Comparison of ENCODE assay signal across 36 cellular contexts in genomic region chr13:105426454-105426853, GRCh38. TPM values are rescaled to one million over a fixed set of nuclear protein-coding genes. Genes with fewer than 3 reads are reported as not detected.
"Had no signal": no experiment of that assay in that cellular context is flagged by ENCODE, and none has a peak within 500 bp of the region (broad histone marks: within the 10 kb centered on the region; RNA-seq: fewer than 3 reads in every experiment).

No MANE protein-coding gene starts in this region.

- H3K27me3 Mint-ChIP-seq: activated CD4-positive, alpha-beta memory T cell treated with anti-CD3 and anti-CD28 coated beads, Interleukin-2, amount 10 ng/mL, durations not matched to agents 7 days and 5 days; activated CD8-positive, alpha-beta memory T cell treated with anti-CD3 and anti-CD28 coated beads, Interleukin-2, amount 10 ng/mL, durations not matched to agents 7 days and 5 days; activated naive CD4-positive, alpha-beta T cell treated with anti-CD3 and anti-CD28 coated beads, Interleukin-2, amount 10 ng/mL, durations not matched to agents 7 days and 5 days; activated naive CD8-positive, alpha-beta T cell; activated naive CD8-positive, alpha-beta T cell treated with anti-CD3 and anti-CD28 coated beads, Interleukin-2, amount 50 U/mL, for 24 hours had no signal

- ATAC-seq: activated CD8-positive, alpha-beta memory T cell treated with anti-CD3 and anti-CD28 coated beads, Interleukin-2, amount 10 ng/mL, durations not matched to agents 7 days and 5 days; activated naive CD8-positive, alpha-beta T cell treated with anti-CD3 and anti-CD28 coated beads, Interleukin-2, amount 50 U/mL, for 24 hours; Panc1 had no signal

- H3K9me3 Mint-ChIP-seq: activated CD4-positive, alpha-beta memory T cell treated with anti-CD3 and anti-CD28 coated beads, Interleukin-2, amount 10 ng/mL, durations not matched to agents 7 days and 5 days; activated naive CD4-positive, alpha-beta T cell treated with anti-CD3 and anti-CD28 coated beads, Interleukin-2, amount 10 ng/mL, durations not matched to agents 7 days and 5 days; activated naive CD8-positive, alpha-beta T cell treated with anti-CD3 and anti-CD28 coated beads, Interleukin-2, amount 50 U/mL, for 24 hours had no signal

- H3K4me1 Mint-ChIP-seq: activated CD4-positive, alpha-beta memory T cell treated with anti-CD3 and anti-CD28 coated beads, Interleukin-2, amount 10 ng/mL, durations not matched to agents 7 days and 5 days; activated CD8-positive, alpha-beta memory T cell treated with anti-CD3 and anti-CD28 coated beads, Interleukin-2, amount 10 ng/mL, durations not matched to agents 7 days and 5 days; activated naive CD4-positive, alpha-beta T cell treated with anti-CD3 and anti-CD28 coated beads, Interleukin-2, amount 10 ng/mL, durations not matched to agents 7 days and 5 days; activated naive CD8-positive, alpha-beta T cell treated with anti-CD3 and anti-CD28 coated beads, Interleukin-2, amount 50 U/mL, for 24 hours; brain had no signal

- H3K4me2 ChIP-seq: KMS-11 had no signal

- H3K36me3 ChIP-seq: SJCRH30, WERI-Rb-1 had no signal

- H3K4me1 ChIP-seq: SJCRH30 had no signal

- DNase-seq: activated CD4-positive, alpha-beta memory T cell treated with anti-CD3 and anti-CD28 coated beads, Interleukin-2, amount 10 ng/mL, durations not matched to agents 7 days and 5 days; activated CD4-positive, alpha-beta T cell treated with anti-CD3 and anti-CD28 coated beads for 1 hour; activated CD4-positive, alpha-beta T cell treated with anti-CD3 and anti-CD28 coated beads for 48 hours; activated CD4-positive, CD25-positive, alpha-beta regulatory T cell; activated CD8-positive, alpha-beta memory T cell treated with anti-CD3 and anti-CD28 coated beads for 24 hours; activated CD8-positive, alpha-beta memory T cell treated with anti-CD3 and anti-CD28 coated beads, Interleukin-2, amount 10 ng/mL, durations not matched to agents 7 days and 5 days; activated CD8-positive, alpha-beta memory T cell treated with anti-CD3 and anti-CD28 coated beads, Interleukin-2, amount 50 U/mL, for 48 hours; activated effector memory CD4-positive, alpha-beta T cell treated with Interleukin-2 at 50 U/mL for 16 hours; activated naive CD4-positive, alpha-beta T cell treated with anti-CD3 and anti-CD28 coated beads, Interleukin-2, amount 10 ng/mL, durations not matched to agents 7 days and 5 days; activated naive CD8-positive, alpha-beta T cell treated with anti-CD3 and anti-CD28 coated beads, Interleukin-2, amount 50 U/mL, for 24 hours; activated T-cell treated with anti-CD3 and anti-CD28 coated beads, Interleukin-2, amount 50 U/mL, for 48 hours; anterior cingulate cortex; caudate nucleus; cerebellar nuclear complex; NCI-H1092 treated with DMSO at 0.1 percent for 48 hours; NCI-H146; NCI-H187; NCI-H2081; NCI-H226; NCI-H446 treated with DMSO at 0.1 percent for 48 hours; NCI-H524; NCI-H69; SHP77; SJCRH30; T1000; WERI-Rb-1 had no signal

- H3K4me3 Mint-ChIP-seq: activated CD4-positive, alpha-beta memory T cell treated with anti-CD3 and anti-CD28 coated beads, Interleukin-2, amount 10 ng/mL, durations not matched to agents 7 days and 5 days; activated CD8-positive, alpha-beta memory T cell treated with anti-CD3 and anti-CD28 coated beads, Interleukin-2, amount 10 ng/mL, durations not matched to agents 7 days and 5 days; activated naive CD4-positive, alpha-beta T cell treated with anti-CD3 and anti-CD28 coated beads, Interleukin-2, amount 10 ng/mL, durations not matched to agents 7 days and 5 days; activated naive CD8-positive, alpha-beta T cell; activated naive CD8-positive, alpha-beta T cell treated with anti-CD3 and anti-CD28 coated beads, Interleukin-2, amount 50 U/mL, for 24 hours; brain had no signal

- H3K36me3 Mint-ChIP-seq: activated CD8-positive, alpha-beta memory T cell treated with anti-CD3 and anti-CD28 coated beads, Interleukin-2, amount 10 ng/mL, durations not matched to agents 7 days and 5 days; activated naive CD4-positive, alpha-beta T cell treated with anti-CD3 and anti-CD28 coated beads, Interleukin-2, amount 10 ng/mL, durations not matched to agents 7 days and 5 days; activated naive CD8-positive, alpha-beta T cell; brain had no signal

- H3K4me3 ChIP-seq: SJCRH30, SK-N-MC had no signal

- H3K9me3 ChIP-seq: SJCRH30 had no signal

- H3K27me3 ChIP-seq: SJCRH30 had no signal

- H3K27ac Mint-ChIP-seq: activated CD4-positive, alpha-beta memory T cell treated with anti-CD3 and anti-CD28 coated beads, Interleukin-2, amount 10 ng/mL, durations not matched to agents 7 days and 5 days; activated CD8-positive, alpha-beta memory T cell treated with anti-CD3 and anti-CD28 coated beads, Interleukin-2, amount 10 ng/mL, durations not matched to agents 7 days and 5 days; activated naive CD4-positive, alpha-beta T cell treated with anti-CD3 and anti-CD28 coated beads, Interleukin-2, amount 10 ng/mL, durations not matched to agents 7 days and 5 days; activated naive CD8-positive, alpha-beta T cell; activated naive CD8-positive, alpha-beta T cell treated with anti-CD3 and anti-CD28 coated beads, Interleukin-2, amount 50 U/mL, for 24 hours; brain had no signal

- H3K27ac ChIP-seq: KMS-11, SJCRH30, SK-N-MC, WERI-Rb-1 had no signal

- H3K9ac ChIP-seq: KMS-11 had no signal

RNA-seq across cellular contexts. Expression of gene DAOA, which starts 39.4 kb away (rescaled TPM):
- total RNA-seq: activated CD4-positive, alpha-beta memory T cell treated with anti-CD3 and anti-CD28 coated beads, Interleukin-2, amount 10 ng/mL, durations not matched to agents 7 days and 5 days; activated CD8-positive, alpha-beta memory T cell treated with anti-CD3 and anti-CD28 coated beads, Interleukin-2, amount 10 ng/mL, durations not matched to agents 7 days and 5 days; bronchial epithelial cell; LHCN-M2; RPMI7951; SJCRH30; T-helper 1 cell treated with Interleukin-12 subunit alpha and Interleukin-12 subunit beta and Interleukin-4 antibody, amounts not matched to agents 30 ng/mL and 1 ng/mL, for 36 hours; T-helper 2 cell treated with Interferon-gamma antibody and Interleukin-4, amounts not matched to agents 100 ng/mL and 5 ng/mL, for 36 hours had no signal
